8 cellular contexts compared by ENCODE assay signal in the genomic region with DNA sequence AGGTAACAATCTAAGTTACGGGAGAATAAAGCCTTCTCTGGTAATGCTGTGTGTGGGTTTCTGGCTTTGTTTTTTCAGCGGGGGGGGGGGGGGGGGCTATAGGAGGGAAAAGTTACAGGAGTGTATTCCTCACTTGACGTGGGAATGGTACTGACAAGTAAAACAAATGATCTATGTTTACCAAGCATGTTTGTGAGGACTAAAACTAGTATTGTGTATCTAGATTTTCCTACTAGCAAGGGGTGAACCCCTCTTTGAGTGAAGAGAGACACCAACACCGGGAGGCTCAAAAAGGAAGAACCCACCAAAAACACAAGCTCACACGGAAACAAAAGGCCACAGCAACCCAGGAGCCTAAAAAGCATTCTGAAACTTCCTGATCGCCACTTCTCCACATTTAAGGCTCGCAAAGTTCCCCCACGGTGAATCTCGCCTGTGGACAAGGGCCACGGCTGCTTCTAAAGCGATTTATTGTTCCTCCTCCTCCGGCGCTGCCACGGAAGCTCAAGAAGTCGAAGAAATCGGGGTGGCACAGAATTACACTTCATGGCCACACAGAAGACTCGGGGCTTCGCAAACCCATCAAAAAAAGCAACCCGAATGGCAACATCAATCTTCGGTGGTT. TPM values are rescaled to one million over a fixed set of nuclear protein-coding genes. Genes with fewer than 3 reads are reported as not detected.
DNase-seq lines count a peak whose midpoint lies in the region; ATAC-seq, FAIRE-seq and TF ChIP-seq lines count a peak whose summit lies in the region.

No MANE protein-coding gene starts in this region.

- WGBS in body of pancreas, 2 donors = 0% methylated on average over 19 to 20 of the region's 20 CpGs

- no peaks in the 10 kb centered on the region for H3K27me3 ChIP-seq in CD4-positive, alpha-beta memory T cell (ENCODE audit: insufficient read depth, low read length)
- H3K27me3 ChIP-seq in body of pancreas = no peaks in the 10 kb centered on the region

- peaks cover 44% of the 10 kb centered on the region for H3K4me1 ChIP-seq in CD4-positive, alpha-beta memory T cell (ENCODE audit: insufficient read depth, low read length)
- peaks cover 35% of the 10 kb centered on the region for H3K4me1 ChIP-seq in body of pancreas

- peak; percentile 87 for FAIRE-seq in GM19239 (lab: Jason Lieb, UNC)

- peaks cover 4 to 16% of the 10 kb centered on the region in 2 donors for H3K36me3 Mint-ChIP-seq in CD4-positive, alpha-beta memory T cell

- H3K27me3 Mint-ChIP-seq in CD4-positive, alpha-beta memory T cell = no peaks in the 10 kb centered on the region

- peaks cover 17 to 54% (median 30%) of the 10 kb centered on the region in 4 donors for H3K4me1 Mint-ChIP-seq in CD4-positive, alpha-beta memory T cell

- H3K27ac ChIP-seq in CD4-positive, alpha-beta memory T cell (ENCODE audit: low read depth, low read length) = peak overlapping the region; percentile 99
- peak overlapping the region; percentile 75 to 99 (median 96) for H3K27ac ChIP-seq in body of pancreas

- DNase-seq in CD4-positive, alpha-beta memory T cell = peak in 1 of 5 donors; percentile 47
- DNase-seq in GM19239 (ENCODE audit: insufficient read length, low spot score) (no peak), NOMO-1 (lab: John Stamatoyannopoulos, UW; ENCODE audit: unreplicated experiment in 2 of 2) (peak; percentile 43 to 46), body of pancreas (peak in 3 of 4 donors; percentile 20 to 32 (median 23)), iris pigment epithelial cell (ENCODE audit: low read depth) (peak; percentile 24), HPDE6-E6E7 (ENCODE audit: extremely low spot score) (no peak)
- peak; percentile 3 for DNase-seq in stimulated activated CD8-positive, alpha-beta memory T cell treated with anti-CD3 and anti-CD28 coated beads, Interleukin-7, amount 100 ng/mL, for 24 hours (ENCODE audit: low read depth)

- peak overlapping the region; percentile 76 to 100 for H3K4me3 ChIP-seq in CD4-positive, alpha-beta memory T cell (ENCODE audit: low read length in 2 of 2)
- H3K4me3 ChIP-seq in body of pancreas = peak overlapping the region; percentile 51 to 74

- peak overlapping the region; percentile 92 to 100 (median 98) for H3K4me3 Mint-ChIP-seq in CD4-positive, alpha-beta memory T cell

- intact Hi-C loops in CD4-positive, alpha-beta memory T cell (cut with micrococcal nuclease) = loop anchor here (1.0 to 10.0 kb wide), 6 partner anchors 42 to 873 kb away; a partner anchor contains a TSS
- intact Hi-C loops in body of pancreas (cut with DNase I) = no loop called here

- CTCF ChIA-PET in CD4-positive, alpha-beta memory T cell (lab: Charles Lee; ENCODE audit: partially characterized antibody) = interaction anchor here (0.8 to 1.2 kb wide), 3 partner anchors 40 to 283 kb away, joined by 3 read pairs; no protein-coding TSS in a partner anchor

- ATAC-seq in body of pancreas (no peak), HG02763 (IDR thresholded peaks at IDR 0.05; ENCODE audit: unreplicated experiment) (no peak)

- peak overlapping the region; percentile 95 to 100 (median 99) for H3K27ac Mint-ChIP-seq in CD4-positive, alpha-beta memory T cell

- no peak for TF ChIP-seq POLR2A in body of pancreas (IDR thresholded peaks at IDR 0.05)

- H3K9me3 ChIP-seq in CD4-positive, alpha-beta memory T cell (ENCODE audit: control insufficient read depth in 1 of 2, low read length in 2 of 2) = no peaks in the 10 kb centered on the region
- no peaks in the 10 kb centered on the region for H3K9me3 ChIP-seq in body of pancreas

- TF ChIP-seq CTCF in body of pancreas (IDR thresholded peaks at IDR 0.05) = no peak

- POLR2A ChIA-PET in CD4-positive, alpha-beta memory T cell (lab: Charles Lee; ENCODE audit: partially characterized antibody) = interaction anchor here (1.0 to 2.1 kb wide), 8 partner anchors 9 to 580 kb away, joined by 3 to 11 read pairs (median 4); a partner anchor contains a TSS

- no peaks in the 10 kb centered on the region for H3K9me3 Mint-ChIP-seq in CD4-positive, alpha-beta memory T cell

- H3K36me3 ChIP-seq in CD4-positive, alpha-beta memory T cell (ENCODE audit: insufficient read depth, low read length) = no peaks in the 10 kb centered on the region
- no peaks in the 10 kb centered on the region for H3K36me3 ChIP-seq in body of pancreas (replicated peaks in 1 of 2; ENCODE audit: insufficient read depth in 1 of 2, low read depth in 2 of 2)

RNA-seq across cellular contexts. Expression of a gene that starts 0.7 kb away (rescaled TPM):
- total RNA-seq in CD4-positive, alpha-beta memory T cell = 100 to 1,000 TPM; 146 to 164 TPM
- 100 to 1,000 TPM; 126 to 130 TPM for polyA plus RNA-seq in CD4-positive, alpha-beta memory T cell
- 10 to 100 TPM; 30.9 to 32.3 TPM for total RNA-seq in body of pancreas

Comparison
In these comparisons a context has a peak if more than half of its experiments do, and no peak if none do; other contexts are left out.
1. DNase-seq: peak in NOMO-1 (2 of 2), body of pancreas (3 of 4), iris pigment epithelial cell (single experiment) and stimulated activated CD8-positive, alpha-beta memory T cell treated with anti-CD3 and anti-CD28 coated beads, Interleukin-7, amount 100 ng/mL, for 24 hours (single experiment); none in GM19239 (single experiment) and HPDE6-E6E7 (single experiment).
2. RNA of a gene that starts 0.7 kb away (total RNA-seq): 146 to 164 TPM in CD4-positive, alpha-beta memory T cell; 30.9 to 32.3 TPM in body of pancreas; every median in the first group is over 4 times any median in the second.